Comparison of ENCODE assay signal across 10 cellular contexts in the genomic region with DNA sequence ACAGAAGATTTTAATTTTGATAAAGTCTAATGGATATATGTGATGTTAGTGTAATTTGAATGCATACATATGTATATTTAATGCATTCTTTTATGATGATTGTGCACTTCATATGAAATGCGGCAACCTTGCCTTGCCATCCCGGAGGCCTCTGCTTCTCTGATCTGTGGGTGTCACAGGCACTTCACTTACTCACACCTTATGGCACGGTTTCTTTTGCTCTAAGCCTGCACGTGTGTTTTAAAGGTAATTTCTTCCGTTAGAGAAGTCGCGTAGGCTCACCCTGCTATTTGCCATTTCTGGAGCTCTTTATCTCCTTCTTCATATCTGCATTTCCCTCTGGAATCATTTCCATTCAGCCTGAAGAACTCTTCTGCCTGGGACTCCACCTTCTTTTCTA.
DNase-seq lines count a peak whose midpoint lies in the region; ATAC-seq and TF ChIP-seq lines count a peak whose summit lies in the region.
"Had no signal": no experiment of that assay in that cellular context is flagged by ENCODE, and none has a peak within 500 bp of the region (broad histone marks: within the 10 kb centered on the region; RNA-seq: fewer than 3 reads in every experiment).

No MANE protein-coding gene starts in this region.

- intact Hi-C loops in CD14-positive monocyte (cut with micrococcal nuclease), result no loop called here

- H3K36me3 Mint-ChIP-seq in CD14-positive monocyte, result no peaks in the 10 kb centered on the region
- H3K36me3 Mint-ChIP-seq in activated T-helper 17 cell treated with anti-CD3 and anti-CD28 coated beads, Interleukin-2, amount 50 U/mL, for 72 hours (ENCODE audit: low read depth), result peaks cover 6% of the 10 kb centered on the region
- H3K36me3 Mint-ChIP-seq in naive thymus-derived CD8-positive, alpha-beta T cell, result peaks cover 0 to 11% (median 11%) of the 10 kb centered on the region in 3 donors

- DNase-seq in CD14-positive monocyte (ENCODE audit: low spot score) (no peak), EL (peak; percentile 3), NCI-H1436 (lab: John Stamatoyannopoulos, UW) (no peak), islet precursor cell (no peak), SKM-1 treated with dmso at 0.1 percent for 144 hours (lab: John Stamatoyannopoulos, UW; ENCODE audit: unreplicated experiment) (no peak)
- DNase-seq in naive thymus-derived CD8-positive, alpha-beta T cell, result no peak
- no peak for DNase-seq in effector CD8-positive, alpha-beta T cell (lab: John Stamatoyannopoulos, UW)
- DNase-seq: mammary epithelial cell, NCI-H345 had no signal

- peaks cover 0 to 3% (median 0%) of the 10 kb centered on the region in 3 donors for H3K27me3 Mint-ChIP-seq in CD14-positive monocyte (ENCODE audit: low read depth in 3 of 3)
- H3K27me3 Mint-ChIP-seq in activated T-helper 17 cell treated with anti-CD3 and anti-CD28 coated beads, Interleukin-2, amount 50 U/mL, for 72 hours, result no peaks in the 10 kb centered on the region
- H3K27me3 Mint-ChIP-seq in naive thymus-derived CD8-positive, alpha-beta T cell, result no peaks in the 10 kb centered on the region

- H3K4me3 Mint-ChIP-seq in CD14-positive monocyte, result no peak overlapping the region
- H3K4me3 Mint-ChIP-seq in activated T-helper 17 cell treated with anti-CD3 and anti-CD28 coated beads, Interleukin-2, amount 50 U/mL, for 72 hours, result peak overlapping the region; percentile 79
- peak overlapping the region in 9 of 10 donors; percentile 65 to 92 (median 85) for H3K4me3 Mint-ChIP-seq in naive thymus-derived CD8-positive, alpha-beta T cell

- ATAC-seq in activated T-helper 17 cell treated with anti-CD3 and anti-CD28 coated beads, Interleukin-2, amount 50 U/mL, for 72 hours (replicated peaks), result no peak
- no peak for ATAC-seq in naive thymus-derived CD8-positive, alpha-beta T cell

- peaks cover 0 to 6% (median 2%) of the 10 kb centered on the region in 7 donors for H3K9me3 Mint-ChIP-seq in CD14-positive monocyte
- H3K9me3 Mint-ChIP-seq in activated T-helper 17 cell treated with anti-CD3 and anti-CD28 coated beads, Interleukin-2, amount 50 U/mL, for 72 hours, result no peaks in the 10 kb centered on the region
- no peaks in the 10 kb centered on the region for H3K9me3 Mint-ChIP-seq in naive thymus-derived CD8-positive, alpha-beta T cell

- peak overlapping the region in 4 of 7 donors; percentile 89 to 95 (median 92) for H3K27ac Mint-ChIP-seq in CD14-positive monocyte
- peak overlapping the region; percentile 77 for H3K27ac Mint-ChIP-seq in activated T-helper 17 cell treated with anti-CD3 and anti-CD28 coated beads, Interleukin-2, amount 50 U/mL, for 72 hours
- H3K27ac Mint-ChIP-seq in naive thymus-derived CD8-positive, alpha-beta T cell, result peak overlapping the region; percentile 59 to 94 (median 88)

- TF ChIP-seq CTCF in CD14-positive monocyte (IDR thresholded peaks at IDR 0.05), result no peak

- POLR2A ChIA-PET in naive thymus-derived CD8-positive, alpha-beta T cell (lab: Charles Lee), result interaction anchor here (1.1 to 2.4 kb wide), 5 partner anchors 12 to 21 kb away, joined by 3 to 11 read pairs (median 4); no protein-coding TSS in a partner anchor

- H3K4me1 Mint-ChIP-seq in CD14-positive monocyte, result peaks cover 56% of the 10 kb centered on the region
- peaks cover 20% of the 10 kb centered on the region for H3K4me1 Mint-ChIP-seq in activated T-helper 17 cell treated with anti-CD3 and anti-CD28 coated beads, Interleukin-2, amount 50 U/mL, for 72 hours
- H3K4me1 Mint-ChIP-seq in naive thymus-derived CD8-positive, alpha-beta T cell, result peaks cover 19 to 51% (median 33%) of the 10 kb centered on the region in 4 donors

Comparison
In these comparisons a context has a peak if more than half of its experiments do, and no peak if none do; other contexts are left out.
1. H3K4me3 Mint-ChIP-seq: peak in activated T-helper 17 cell treated with anti-CD3 and anti-CD28 coated beads, Interleukin-2, amount 50 U/mL, for 72 hours (single experiment) and naive thymus-derived CD8-positive, alpha-beta T cell (9 of 10); none in CD14-positive monocyte (0 of 2).
2. Peak in every context shown above with its lines, with median percentiles within 50 percentile points of each other: H3K27ac Mint-ChIP-seq.